ENCODE assay signal across 9 cellular contexts in the genomic region with DNA sequence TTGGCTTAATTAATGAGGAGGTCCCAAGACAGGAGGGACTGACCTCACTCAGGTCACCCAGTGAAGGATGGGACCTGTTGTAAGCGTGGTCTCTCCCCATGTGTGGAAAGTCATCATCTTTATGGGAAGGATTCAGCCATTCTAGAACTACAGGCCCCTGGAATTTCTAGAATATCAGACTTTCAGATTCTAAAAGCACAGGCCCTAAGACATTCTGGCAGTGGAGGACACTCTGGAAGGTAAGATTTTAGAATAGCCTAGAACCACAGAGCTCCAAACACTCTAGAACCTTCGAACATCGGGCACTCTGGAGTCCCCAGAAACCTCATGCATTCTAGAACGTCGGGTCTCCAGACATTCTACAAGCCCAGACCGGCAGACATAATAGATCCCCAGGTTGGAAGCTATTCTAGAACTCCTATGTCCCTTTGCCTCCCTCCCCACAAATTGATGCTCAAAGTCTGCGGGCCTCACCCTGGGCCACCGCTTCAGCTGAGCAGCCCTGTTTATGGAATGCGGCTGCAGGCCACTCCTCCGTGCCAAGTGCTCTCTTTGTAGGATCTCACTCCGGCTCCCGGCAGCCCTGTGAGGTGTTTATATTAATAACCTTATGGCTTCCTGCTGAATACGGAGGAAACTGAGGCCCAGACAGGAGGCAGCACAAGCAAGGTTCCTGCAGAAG. TPM values are rescaled to one million over a fixed set of nuclear protein-coding genes. Genes with fewer than 3 reads are reported as not detected.
DNase-seq lines count a peak whose midpoint lies in the region; ATAC-seq and TF ChIP-seq lines count a peak whose summit lies in the region.
"Had no signal": no experiment of that assay in that cellular context is flagged by ENCODE, and none has a peak within 500 bp of the region (broad histone marks: within the 10 kb centered on the region; RNA-seq: fewer than 3 reads in every experiment).

No MANE protein-coding gene starts in this region.

- ATAC-seq in HCT116 (peak; percentile 64), left lung (peak; percentile 85), upper lobe of left lung (ENCODE audit: low FRiP score in 2 of 2) (peak in 1 of 2 donors; percentile 13), HG02763 (IDR thresholded peaks at IDR 0.05; ENCODE audit: unreplicated experiment) (no peak), GM21737 (IDR thresholded peaks at IDR 0.05; ENCODE audit: unreplicated experiment) (no peak), HG03460 (IDR thresholded peaks at IDR 0.05; ENCODE audit: unreplicated experiment) (no peak)

- 34 to 36% methylated on average over 11 to 13 of the region's 13 CpGs for WGBS in upper lobe of left lung, 2 donors

- no peaks in the 10 kb centered on the region for H3K9me2 ChIP-seq in HCT116 (ENCODE audit: insufficient read depth)

- H3K36me3 ChIP-seq in HCT116 (ENCODE audit: control insufficient read depth in 1 of 2, insufficient read depth in 2 of 2, low read length in 2 of 2) (no peaks in the 10 kb centered on the region), left lung (no peaks in the 10 kb centered on the region), upper lobe of left lung (no peaks in the 10 kb centered on the region)

- no peaks in the 10 kb centered on the region for H4K20me1 ChIP-seq in HCT116 (ENCODE audit: insufficient read depth)

- peak overlapping the region; percentile 66 for H3K4me2 ChIP-seq in HCT116 (ENCODE audit: low read length)

- TF ChIP-seq CTCF in HCT116 (IDR thresholded peaks at IDR 0.05 in 2 of 3, conservative IDR thresholded peaks at IDR 0.05 in 1 of 3; ENCODE audit: borderline replicate concordance in 1 of 3, insufficient read depth in 1 of 3, low read depth in 2 of 3, low read length in 2 of 3) (no peak), astrocyte of the cerebellum (IDR thresholded peaks at IDR 0.05; ENCODE audit: low read depth, low read length, missing control alignments) (no peak), left lung (IDR thresholded peaks at IDR 0.05) (no peak), upper lobe of left lung (IDR thresholded peaks at IDR 0.05) (no peak)

- H3K27ac ChIP-seq in HCT116 (ENCODE audit: low read depth, low read length) (peak overlapping the region; percentile 62), left lung (no peak overlapping the region), upper lobe of left lung (no peak overlapping the region)

- H3K4me1 ChIP-seq in HCT116 (ENCODE audit: control insufficient read depth in 1 of 2, insufficient read depth in 2 of 2, low read length in 2 of 2), result peaks cover 15 to 29% of the 10 kb centered on the region in 2 experiments
- peaks cover 0 to 11% of the 10 kb centered on the region in 2 donors for H3K4me1 ChIP-seq in left lung
- peaks cover 4 to 16% (median 10%) of the 10 kb centered on the region in 4 donors for H3K4me1 ChIP-seq in upper lobe of left lung

- RAD21 ChIA-PET in HCT116 (lab: Charles Lee; ENCODE audit: low non-redundant PET in 1 of 2, low total read pairs in 2 of 2, uncharacterized antibody in 2 of 2, unreplicated experiment in 2 of 2), result no interaction called here

- in situ Hi-C loops in astrocyte of the cerebellum (cut with HindIII; ENCODE audit: low sequenced_read_pairs), result no loop called here

- H3K9me3 ChIP-seq in HCT116 (ENCODE audit: control insufficient read depth in 1 of 2, insufficient read depth in 1 of 2, low read depth in 1 of 2, low read length in 2 of 2) (no peaks in the 10 kb centered on the region), left lung (no peaks in the 10 kb centered on the region), upper lobe of left lung (no peaks in the 10 kb centered on the region)

- peak overlapping the region; percentile 68 for H3K9ac ChIP-seq in HCT116 (ENCODE audit: low read length)

- TF ChIP-seq RAD21 in HCT116 (IDR thresholded peaks at IDR 0.05; ENCODE audit: low read depth), result no peak

- BruUV-seq in HCT116 (replicated peaks; lab: Mats Ljungman, UMichigan), result TSS peak; percentile 84

- peak; percentile 10 for DNase-seq in A172 (ENCODE audit: low spot score)
- DNase-seq in HCT116 (ENCODE audit: low read depth, low spot score), result no peak
- DNase-seq in astrocyte of the cerebellum (ENCODE audit: low read depth), result no peak
- peak in 1 of 2 donors; percentile 47 for DNase-seq in left lung
- peak in 1 of 2 donors; percentile 40 for DNase-seq in upper lobe of left lung

- TF ChIP-seq EP300 in upper lobe of left lung (IDR thresholded peaks at IDR 0.05), result no peak

- H3K27me3 ChIP-seq in HCT116 (ENCODE audit: insufficient read depth, low read length), result no peaks in the 10 kb centered on the region
- peaks cover 0 to 91% of the 10 kb centered on the region in 2 donors for H3K27me3 ChIP-seq in left lung
- peaks cover 0 to 8% (median 3%) of the 10 kb centered on the region in 4 donors for H3K27me3 ChIP-seq in upper lobe of left lung

- no peak overlapping the region for H2AFZ ChIP-seq in HCT116 (ENCODE audit: low read depth, low read length, poor library complexity, severe bottlenecking)

- TF ChIP-seq POLR2A in HCT116 (IDR thresholded peaks at IDR 0.05; ENCODE audit: borderline replicate concordance, extremely low read depth, insufficient read depth, insufficient read length), result no peak
- no peak for TF ChIP-seq POLR2A in upper lobe of left lung (IDR thresholded peaks at IDR 0.05)

- H3K4me3 ChIP-seq in HCT116 (replicated peaks in 1 of 2; ENCODE audit: low read depth in 1 of 2, low read length in 2 of 2) (peak overlapping the region; percentile 55 to 60), astrocyte of the cerebellum (ENCODE audit: low read depth, low read length) (peak overlapping the region; percentile 49), left lung (peak overlapping the region; percentile 50 to 51), upper lobe of left lung (peak overlapping the region; percentile 39 to 59 (median 56))

- CTCF ChIA-PET in HCT116 (lab: Charles Lee), result no interaction called here

- intact Hi-C loops in HCT116 (cut with micrococcal nuclease) (no loop called here), left lung (cut with DNase I) (no loop called here)

- no peaks in the 10 kb centered on the region for H3K79me2 ChIP-seq in HCT116 (ENCODE audit: insufficient read depth, low read length)

- POLR2A ChIA-PET in HCT116 (lab: Charles Lee), result no interaction called here

TF ChIP-seq in HCT116, 20 proteins besides CTCF, POLR2A, EP300 and RAD21:
- TF ChIP-seq EZH2 (IDR thresholded peaks at IDR 0.05) (no peak), ZFX (IDR thresholded peaks at IDR 0.05) (no peak)

RNA-seq across cellular contexts. Expression of gene KLK15, which starts 1.9 kb away (rescaled TPM):
- not detected in 2 replicates for total RNA-seq in A172 (2014; rRNA removed; shearing (Covaris generic))
- total RNA-seq in HCT116 (2021; ENCODE audit: unreplicated experiment), result not detected
- 0.17 and 0.39 TPM in 2 replicates for polyA plus RNA-seq in HCT116 (2012)
- total RNA-seq in left lung, result not detected
- total RNA-seq in upper lobe of left lung, result not detected
- total RNA-seq: glomerular endothelial cell had no signal

RNA-seq across cellular contexts. Expression of gene KLK1, which starts 11.7 kb away (rescaled TPM):
- total RNA-seq in A172 (2014; rRNA removed; shearing (Covaris generic)), result not detected in 2 replicates
- total RNA-seq in HCT116 (2021; ENCODE audit: unreplicated experiment) (3.3 TPM), left lung (under 1 TPM; 0.41 to 0.76 TPM), upper lobe of left lung (1 to 10 TPM in 3 of 6 donors, not detected in 3; 1.3 to 3.3 (median 2.0) TPM)
- polyA plus RNA-seq in HCT116 (2012), result 4.4 and 4.9 TPM in 2 replicates
- total RNA-seq: glomerular endothelial cell had no signal

RNA-seq across cellular contexts. Expression of gene KLK3, which starts 19.5 kb away (rescaled TPM):
- not detected in 2 replicates for total RNA-seq in A172 (2014; rRNA removed; shearing (Covaris generic))
- not detected for total RNA-seq in HCT116 (2021; ENCODE audit: unreplicated experiment)
- 0.07 TPM in 1 of 2 replicates, not detected in the other for polyA plus RNA-seq in HCT116 (2012)
- total RNA-seq in left lung, result not detected
- total RNA-seq in upper lobe of left lung, result under 1 TPM in 1 of 6 donors, not detected in 5; 0.33 TPM
- total RNA-seq: glomerular endothelial cell had no signal

RNA-seq across cellular contexts. Expression of gene KLK2, which starts 38.0 kb away (rescaled TPM):
- total RNA-seq in A172 (2014; rRNA removed; shearing (Covaris generic)), result not detected in 2 replicates
- total RNA-seq in HCT116 (2021; ENCODE audit: unreplicated experiment) (not detected), left lung (not detected), upper lobe of left lung (not detected)
- not detected in 2 replicates for polyA plus RNA-seq in HCT116 (2012)
- total RNA-seq: glomerular endothelial cell had no signal

RNA-seq across cellular contexts. Expression of gene ACP4, which starts 45.0 kb away (rescaled TPM):
- not detected in 2 replicates for total RNA-seq in A172 (2014; rRNA removed; shearing (Covaris generic))
- total RNA-seq in HCT116 (2021; ENCODE audit: unreplicated experiment) (not detected), left lung (not detected), upper lobe of left lung (not detected)
- polyA plus RNA-seq in HCT116 (2012), result not detected in 2 replicates
- total RNA-seq: glomerular endothelial cell had no signal

Comparison
In these comparisons a context has a peak if more than half of its experiments do, and no peak if none do; other contexts are left out.
1. ATAC-seq: peak in HCT116 (single experiment) and left lung (single experiment); none in HG02763 (single experiment), GM21737 (single experiment) and HG03460 (single experiment).
2. Peak in every context shown above with its lines, with median percentiles within 50 percentile points of each other: H3K4me3 ChIP-seq.